Comparison of ENCODE assay signal across 8 cellular contexts in genomic region chr2:199955007-199955338, GRCh38. TPM values are rescaled to one million over a fixed set of nuclear protein-coding genes. Genes with fewer than 3 reads are reported as not detected.
A peak's percentile ranks its signal among the peaks of the same experiment; 100 is the strongest.
DNase-seq lines count a peak whose midpoint lies in the region; TF ChIP-seq lines count a peak whose summit lies in the region.

No MANE protein-coding gene starts in this region.

- intact Hi-C loops in activated CD4-positive, alpha-beta T cell treated with anti-CD3 and anti-CD28 coated beads, Interleukin-2, amount 10 ng/mL, durations not matched to agents 24 days and 14 days (cut with micrococcal nuclease) = loop anchor here (1.0 to 5.0 kb wide), 2 partner anchors 44 to 857 kb away; partner anchors contain the start of genes BZW1 and C2orf69

- no peaks in the 10 kb centered on the region for H3K27me3 Mint-ChIP-seq in activated CD4-positive, alpha-beta T cell treated with anti-CD3 and anti-CD28 coated beads, Interleukin-2, amount 10 ng/mL, durations not matched to agents 24 days and 14 days
- no peaks in the 10 kb centered on the region; the same call in 1 of the 2 replicates for H3K27me3 Mint-ChIP-seq in HFFc6 (ENCODE audit: insufficient read depth)

- H3K27ac ChIP-seq in caudate nucleus (ENCODE audit: low read depth, low read length) (peak overlapping the region; percentile 96), urinary bladder (ENCODE audit: low read depth) (peak overlapping the region; percentile 63)

- peak overlapping the region; percentile 98 for H3K4me3 Mint-ChIP-seq in activated CD4-positive, alpha-beta T cell treated with anti-CD3 and anti-CD28 coated beads, Interleukin-2, amount 10 ng/mL, durations not matched to agents 24 days and 14 days
- peak overlapping the region; percentile 100 for H3K4me3 Mint-ChIP-seq in HFFc6

- H3K27ac Mint-ChIP-seq in activated CD4-positive, alpha-beta T cell treated with anti-CD3 and anti-CD28 coated beads, Interleukin-2, amount 10 ng/mL, durations not matched to agents 24 days and 14 days = peak overlapping the region; percentile 96
- H3K27ac Mint-ChIP-seq in HFFc6 = peak overlapping the region; percentile 94

- H3K36me3 ChIP-seq in urinary bladder (ENCODE audit: insufficient read depth) = peaks cover 2% of the 10 kb centered on the region

- no peaks in the 10 kb centered on the region for H3K9me3 Mint-ChIP-seq in activated CD4-positive, alpha-beta T cell treated with anti-CD3 and anti-CD28 coated beads, Interleukin-2, amount 10 ng/mL, durations not matched to agents 24 days and 14 days
- H3K9me3 Mint-ChIP-seq in HFFc6 = no peaks in the 10 kb centered on the region

- no peak for TF ChIP-seq CTCF in HFFc6 (IDR thresholded peaks at IDR 0.05)

- H3K4me1 ChIP-seq in urinary bladder (ENCODE audit: insufficient read depth) = no peaks in the 10 kb centered on the region

- peaks cover 46% of the 10 kb centered on the region for H3K4me1 Mint-ChIP-seq in activated CD4-positive, alpha-beta T cell treated with anti-CD3 and anti-CD28 coated beads, Interleukin-2, amount 10 ng/mL, durations not matched to agents 24 days and 14 days
- H3K4me1 Mint-ChIP-seq in HFFc6 (ENCODE audit: low read depth) = peaks cover 31% of the 10 kb centered on the region

- peaks cover 33% of the 10 kb centered on the region for H3K36me3 Mint-ChIP-seq in activated CD4-positive, alpha-beta T cell treated with anti-CD3 and anti-CD28 coated beads, Interleukin-2, amount 10 ng/mL, durations not matched to agents 24 days and 14 days (ENCODE audit: low read depth)
- H3K36me3 Mint-ChIP-seq in HFFc6 (ENCODE audit: low read depth) = peaks cover 10% of the 10 kb centered on the region

- WGBS in urinary bladder = under 1% methylated on average over 13 of the region's 13 CpGs

- H3K4me3 ChIP-seq in urinary bladder (ENCODE audit: low read depth, low read length) = peak overlapping the region; percentile 95

- DNase-seq in activated CD4-positive, alpha-beta T cell treated with anti-CD3 and anti-CD28 coated beads, Interleukin-2, amount 10 ng/mL, durations not matched to agents 24 days and 14 days = no peak
- DNase-seq in activated CD4-positive, alpha-beta T cell treated with anti-CD3 and anti-CD28 coated beads, Interleukin-2, amount 50 U/mL, for 1 hour = no peak
- peak; percentile 33 for DNase-seq in HFFc6
- peak; percentile 64 for DNase-seq in NCI-H1694 treated with DMSO at 0.1 percent for 48 hours (lab: John Stamatoyannopoulos, UW)
- DNase-seq in caudate nucleus (lab: John Stamatoyannopoulos, UW) = no peak
- peak; percentile 23 for DNase-seq in medulla oblongata (ENCODE audit: extremely low spot score)
- DNase-seq in COLO668 (lab: John Stamatoyannopoulos, UW; ENCODE audit: unreplicated experiment) = no peak

RNA-seq across cellular contexts. Expression of gene TYW5, which starts 0.3 kb away (rescaled TPM):
- total RNA-seq in activated CD4-positive, alpha-beta T cell treated with anti-CD3 and anti-CD28 coated beads, Interleukin-2, amount 10 ng/mL, durations not matched to agents 24 days and 14 days = 10.9 and 11.7 TPM in 2 replicates
- total RNA-seq in HFFc6 (2021; fragmentation: NEBNext Ultra II Directional; extraction: Animal tissue kit (Norgen Biotek cat#: 25700)) = 1 to 10 TPM; 4.0 to 5.8 (median 5.2) TPM
- total RNA-seq in urinary bladder = 22.4 TPM
- polyA plus RNA-seq in urinary bladder = 3.4 TPM

RNA-seq across cellular contexts. Expression of gene MAIP1, which starts 0.4 kb away (rescaled TPM):
- total RNA-seq in activated CD4-positive, alpha-beta T cell treated with anti-CD3 and anti-CD28 coated beads, Interleukin-2, amount 10 ng/mL, durations not matched to agents 24 days and 14 days = 27.9 and 29.6 TPM in 2 replicates
- 10 to 100 TPM; 18.7 to 23.3 (median 20.4) TPM for total RNA-seq in HFFc6 (2021; fragmentation: NEBNext Ultra II Directional; extraction: Animal tissue kit (Norgen Biotek cat#: 25700))
- 14.4 TPM for total RNA-seq in urinary bladder
- 18.5 TPM for polyA plus RNA-seq in urinary bladder

RNA-seq across cellular contexts. Expression of gene C2orf69, which starts 43.9 kb away (rescaled TPM):
- total RNA-seq in activated CD4-positive, alpha-beta T cell treated with anti-CD3 and anti-CD28 coated beads, Interleukin-2, amount 10 ng/mL, durations not matched to agents 24 days and 14 days = 17.1 and 17.4 TPM in 2 replicates
- 10 to 100 TPM; 11.8 to 15.2 (median 14.4) TPM for total RNA-seq in HFFc6 (2021; fragmentation: NEBNext Ultra II Directional; extraction: Animal tissue kit (Norgen Biotek cat#: 25700))
- 17.0 TPM for total RNA-seq in urinary bladder
- polyA plus RNA-seq in urinary bladder = 7.3 TPM

Comparison
In these comparisons a context has a peak if more than half of its experiments do, and no peak if none do; other contexts are left out.
1. DNase-seq: peak in HFFc6 (single experiment), NCI-H1694 treated with DMSO at 0.1 percent for 48 hours (single experiment) and medulla oblongata (single experiment); none in activated CD4-positive, alpha-beta T cell treated with anti-CD3 and anti-CD28 coated beads, Interleukin-2, amount 10 ng/mL, durations not matched to agents 24 days and 14 days (single experiment), activated CD4-positive, alpha-beta T cell treated with anti-CD3 and anti-CD28 coated beads, Interleukin-2, amount 50 U/mL, for 1 hour (single experiment), caudate nucleus (0 of 61) and COLO668 (single experiment).